In the genomic region with DNA sequence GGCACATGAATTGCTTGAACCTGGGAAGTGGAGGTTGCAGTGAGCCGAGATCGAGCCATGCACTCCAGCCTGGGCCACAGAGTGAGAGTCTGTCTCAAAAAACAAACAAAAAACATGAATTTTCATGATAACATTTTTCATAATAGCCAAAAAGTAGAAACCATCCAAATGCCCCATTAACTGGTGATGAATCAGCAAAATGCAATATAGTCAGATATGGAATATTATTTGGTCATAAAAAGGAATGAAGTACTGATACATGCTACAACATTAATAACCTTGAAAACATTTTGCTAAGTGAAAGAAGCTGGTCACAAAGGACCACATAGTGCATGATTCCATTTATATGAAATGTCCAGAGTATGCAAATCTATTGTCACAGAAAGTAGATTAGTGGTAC, we compare ENCODE assay signal across 23 cellular contexts.
"Had no signal": no experiment of that assay in that cellular context is flagged by ENCODE, and none has a peak within 500 bp of the region (broad histone marks: within the 10 kb centered on the region; RNA-seq: fewer than 3 reads in every experiment).

No MANE protein-coding gene starts in this region.

- H3K4me2 ChIP-seq: hepatocyte had no signal

- H2AFZ ChIP-seq: hepatocyte had no signal

- H3K27me3 Mint-ChIP-seq: stimulated activated memory B cell treated with anti-CD40 and anti-IgM and Interleukin-4, amounts not matched to agents 10 μg/mL and 1 μg/mL and 100 μg/mL, for 72 hours had no signal

- H3K36me3 ChIP-seq: brain microvascular endothelial cell, lower lobe of right lung, sigmoid colon, spleen, upper lobe of left lung, WERI-Rb-1 had no signal

- H3K27me3 ChIP-seq: brain microvascular endothelial cell, dorsolateral prefrontal cortex, foreskin keratinocyte, hepatocyte, sigmoid colon, spleen, testis, upper lobe of left lung had no signal

- H3K79me2 ChIP-seq: hepatocyte had no signal

- H3K9me3 ChIP-seq: sigmoid colon, spleen, testis, upper lobe of left lung had no signal

- H3K4me3 Mint-ChIP-seq: nephron progenitor cell; stimulated activated memory B cell treated with anti-CD40 and anti-IgM and Interleukin-4, amounts not matched to agents 10 μg/mL and 1 μg/mL and 100 μg/mL, for 72 hours; T-helper 1 cell treated with Interleukin-12 subunit alpha and Interleukin-12 subunit beta and Interleukin-4 antibody, amounts not matched to agents 30 μg/mL and 1 μg/mL, for 36 hours had no signal

- H3K27ac Mint-ChIP-seq: nephron progenitor cell; stimulated activated memory B cell treated with anti-CD40 and anti-IgM and Interleukin-4, amounts not matched to agents 10 μg/mL and 1 μg/mL and 100 μg/mL, for 72 hours; T-helper 1 cell treated with Interleukin-12 subunit alpha and Interleukin-12 subunit beta and Interleukin-4 antibody, amounts not matched to agents 30 μg/mL and 1 μg/mL, for 36 hours had no signal

- DNase-seq: activated CD4-positive, alpha-beta T cell treated with anti-CD3 and anti-CD28 coated beads for 1 hour; activated CD4-positive, alpha-beta T cell treated with anti-CD3 and anti-CD28 coated beads, Interleukin-2, amount 50 U/mL, for 48 hours; activated effector memory CD4-positive, alpha-beta T cell treated with anti-CD3 and anti-CD28 coated beads, Interleukin-2, amount 50 U/mL, for 16 hours; activated T-cell treated with anti-CD3 and anti-CD28 coated beads, Interleukin-2, amount 50 U/mL, for 48 hours; aorta; brain microvascular endothelial cell; central memory CD4-positive, alpha-beta T cell; dorsolateral prefrontal cortex; foreskin keratinocyte; islet precursor cell; left colon; lower lobe of right lung; nephron progenitor cell; nucleus accumbens; sigmoid colon; spleen; stimulated activated CD4-positive, alpha-beta T cell treated with anti-CD3 and anti-CD28 coated beads, Interleukin-4, amount 100 ng/mL, for 4 hours; testis; upper lobe of left lung; WERI-Rb-1 had no signal

- H3K4me1 ChIP-seq: foreskin keratinocyte had no signal

- H3K4me3 ChIP-seq: dorsolateral prefrontal cortex, hepatocyte, lower lobe of right lung, sigmoid colon, spleen, testis, upper lobe of left lung had no signal

- ATAC-seq: foreskin keratinocyte; left colon; lower lobe of right lung; stimulated activated memory B cell treated with anti-CD40 and anti-IgM and Interleukin-4, amounts not matched to agents 10 μg/mL and 1 μg/mL and 100 μg/mL, for 72 hours had no signal

- H3K27ac ChIP-seq: brain microvascular endothelial cell, dorsolateral prefrontal cortex, foreskin keratinocyte, hepatocyte, lower lobe of right lung, sigmoid colon, spleen, testis, upper lobe of left lung, WERI-Rb-1 had no signal

- H3K9me3 Mint-ChIP-seq: stimulated activated memory B cell treated with anti-CD40 and anti-IgM and Interleukin-4, amounts not matched to agents 10 μg/mL and 1 μg/mL and 100 μg/mL, for 72 hours had no signal

- H3K36me3 Mint-ChIP-seq: stimulated activated memory B cell treated with anti-CD40 and anti-IgM and Interleukin-4, amounts not matched to agents 10 μg/mL and 1 μg/mL and 100 μg/mL, for 72 hours had no signal
